ENCODE assay signal across 8 cellular contexts in the genomic region with DNA sequence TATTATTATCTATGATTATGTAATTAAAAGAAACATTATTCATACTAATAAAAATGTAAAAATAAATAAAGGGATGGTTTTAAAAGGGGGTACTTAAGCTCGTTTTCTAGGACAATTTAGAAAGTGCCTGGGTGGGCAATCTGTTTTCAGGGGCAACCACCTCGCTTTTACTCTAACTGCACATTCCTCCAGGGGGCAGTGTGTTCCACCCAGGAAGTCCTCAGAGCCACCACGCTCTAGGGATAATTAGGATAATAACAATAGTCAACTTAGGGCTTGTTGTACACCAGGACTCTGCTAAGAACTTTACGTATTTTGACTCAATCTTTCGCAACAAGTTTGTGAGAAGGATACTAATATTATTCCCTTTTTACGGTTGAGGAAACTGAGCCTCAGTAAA.
DNase-seq lines count a peak whose midpoint lies in the region; ATAC-seq and TF ChIP-seq lines count a peak whose summit lies in the region.

No MANE protein-coding gene starts in this region.

- WGBS in endodermal cell (ENCODE audit: insufficient coverage in 1 of 2, insufficient read length in 1 of 2), 2 experiments: 84 to 100% methylated on average over 3 to 6 of the region's 6 CpGs

- no peak overlapping the region for H3K27ac ChIP-seq in KMS-11
- no peak overlapping the region for H3K27ac ChIP-seq in endodermal cell (ENCODE audit: low read depth, low read length)

- H4K20me1 ChIP-seq in KMS-11 (ENCODE audit: insufficient read depth): no peaks in the 10 kb centered on the region

- H3K27me3 ChIP-seq in KMS-11 (ENCODE audit: insufficient read depth, low read depth) (no peaks in the 10 kb centered on the region), endodermal cell (ENCODE audit: control insufficient read depth, insufficient read depth, low read length, poor library complexity, severe bottlenecking) (peaks cover 24% of the 10 kb centered on the region)

- POLR2A ChIA-PET in activated CD4-positive, alpha-beta memory T cell treated with anti-CD3 and anti-CD28 coated beads for 36 hours (lab: Charles Lee): no interaction called here
- POLR2A ChIA-PET in activated CD4-positive, alpha-beta memory T cell treated with anti-CD3 and anti-CD28 coated beads, Interleukin-2, amount 10 ng/mL, durations not matched to agents 7 days and 5 days (lab: Charles Lee): no interaction called here

- peaks cover 30% of the 10 kb centered on the region for H3K4me1 ChIP-seq in KMS-11 (ENCODE audit: low read depth, poor library complexity, severe bottlenecking)
- no peaks in the 10 kb centered on the region for H3K4me1 ChIP-seq in endodermal cell (ENCODE audit: control insufficient read depth, insufficient read depth, low read length)

- no peak for ATAC-seq in GM21515 (IDR thresholded peaks at IDR 0.05; ENCODE audit: unreplicated experiment)

- H3K4me3 Mint-ChIP-seq in activated CD4-positive, alpha-beta memory T cell treated with anti-CD3 and anti-CD28 coated beads for 36 hours: no peak overlapping the region
- no peak overlapping the region for H3K4me3 Mint-ChIP-seq in activated CD4-positive, alpha-beta memory T cell treated with anti-CD3 and anti-CD28 coated beads, Interleukin-2, amount 10 ng/mL, durations not matched to agents 7 days and 5 days
- H3K4me3 Mint-ChIP-seq in endodermal cell: no peak overlapping the region

- no peak overlapping the region for H2AFZ ChIP-seq in KMS-11 (ENCODE audit: low read depth)

- intact Hi-C loops in activated CD4-positive, alpha-beta memory T cell treated with anti-CD3 and anti-CD28 coated beads for 36 hours (cut with micrococcal nuclease): no loop called here
- intact Hi-C loops in posterior vena cava (cut with DNase I): no loop called here

- H3K27me3 Mint-ChIP-seq in activated CD4-positive, alpha-beta memory T cell treated with anti-CD3 and anti-CD28 coated beads for 36 hours: peaks cover 9% of the 10 kb centered on the region
- H3K27me3 Mint-ChIP-seq in activated CD4-positive, alpha-beta memory T cell treated with anti-CD3 and anti-CD28 coated beads, Interleukin-2, amount 10 ng/mL, durations not matched to agents 7 days and 5 days: peaks cover 14% of the 10 kb centered on the region
- H3K27me3 Mint-ChIP-seq in endodermal cell (ENCODE audit: insufficient read depth): peaks cover 59% of the 10 kb centered on the region

- H3K27ac Mint-ChIP-seq in activated CD4-positive, alpha-beta memory T cell treated with anti-CD3 and anti-CD28 coated beads for 36 hours: no peak overlapping the region
- no peak overlapping the region for H3K27ac Mint-ChIP-seq in activated CD4-positive, alpha-beta memory T cell treated with anti-CD3 and anti-CD28 coated beads, Interleukin-2, amount 10 ng/mL, durations not matched to agents 7 days and 5 days
- no peak overlapping the region for H3K27ac Mint-ChIP-seq in endodermal cell

- no peaks in the 10 kb centered on the region for H3K9me3 Mint-ChIP-seq in activated CD4-positive, alpha-beta memory T cell treated with anti-CD3 and anti-CD28 coated beads for 36 hours
- no peaks in the 10 kb centered on the region for H3K9me3 Mint-ChIP-seq in activated CD4-positive, alpha-beta memory T cell treated with anti-CD3 and anti-CD28 coated beads, Interleukin-2, amount 10 ng/mL, durations not matched to agents 7 days and 5 days
- H3K9me3 Mint-ChIP-seq in endodermal cell: no peaks in the 10 kb centered on the region

- H3K9me3 ChIP-seq in endodermal cell (ENCODE audit: control insufficient read depth, low read length): no peaks in the 10 kb centered on the region

- H3K4me2 ChIP-seq in KMS-11: no peak overlapping the region

- TF ChIP-seq CTCF in KMS-11 (conservative IDR thresholded peaks at IDR 0.05; ENCODE audit: low read depth, low read length) (peak; percentile 34), endodermal cell (conservative IDR thresholded peaks at IDR 0.05) (peak; percentile 92)

- no peaks in the 10 kb centered on the region for H3K79me2 ChIP-seq in KMS-11 (ENCODE audit: insufficient read depth, low read depth)

- no peak overlapping the region for H3K4me3 ChIP-seq in KMS-11 (IDR thresholded peaks at IDR 0.05; ENCODE audit: insufficient read depth, low read depth, low read length)
- H3K4me3 ChIP-seq in endodermal cell (ENCODE audit: low read length): no peak overlapping the region

- peak; percentile 14 for DNase-seq in activated CD4-positive, alpha-beta memory T cell treated with anti-CD3 and anti-CD28 coated beads for 36 hours
- no peak for DNase-seq in activated CD4-positive, alpha-beta memory T cell treated with anti-CD3 and anti-CD28 coated beads, Interleukin-2, amount 10 ng/mL, durations not matched to agents 7 days and 5 days
- peak; percentile 72 for DNase-seq in endodermal cell
- peak; percentile 17 for DNase-seq in renal cortical epithelial cell (ENCODE audit: low read depth)
- no peak for DNase-seq in stimulated activated naive CD4-positive, alpha-beta T cell (lab: John Stamatoyannopoulos, UW)
- DNase-seq in posterior vena cava (ENCODE audit: low spot score): no peak

- CTCF ChIA-PET in activated CD4-positive, alpha-beta memory T cell treated with anti-CD3 and anti-CD28 coated beads for 36 hours (lab: Charles Lee): interaction anchor here (0.7 kb wide), 1 partner anchor 362 kb away, joined by 3 read pairs; no protein-coding TSS in a partner anchor
- CTCF ChIA-PET in activated CD4-positive, alpha-beta memory T cell treated with anti-CD3 and anti-CD28 coated beads, Interleukin-2, amount 10 ng/mL, durations not matched to agents 7 days and 5 days (lab: Charles Lee): interaction anchor here (1.0 kb wide), 1 partner anchor 468 kb away, joined by 3 read pairs; no protein-coding TSS in a partner anchor

- H3K9ac ChIP-seq in KMS-11 (no peak overlapping the region), endodermal cell (ENCODE audit: extremely low read depth, low read length, poor library complexity, severe bottlenecking) (no peak overlapping the region)

- H3K36me3 ChIP-seq in KMS-11 (ENCODE audit: insufficient read depth) (no peaks in the 10 kb centered on the region), endodermal cell (ENCODE audit: control insufficient read depth, insufficient read depth, low read length) (no peaks in the 10 kb centered on the region)

- H3K4me1 Mint-ChIP-seq in activated CD4-positive, alpha-beta memory T cell treated with anti-CD3 and anti-CD28 coated beads for 36 hours (ENCODE audit: low read depth): no peaks in the 10 kb centered on the region
- H3K4me1 Mint-ChIP-seq in activated CD4-positive, alpha-beta memory T cell treated with anti-CD3 and anti-CD28 coated beads, Interleukin-2, amount 10 ng/mL, durations not matched to agents 7 days and 5 days: no peaks in the 10 kb centered on the region
- no peaks in the 10 kb centered on the region for H3K4me1 Mint-ChIP-seq in endodermal cell

- H3K36me3 Mint-ChIP-seq in activated CD4-positive, alpha-beta memory T cell treated with anti-CD3 and anti-CD28 coated beads for 36 hours: no peaks in the 10 kb centered on the region
- no peaks in the 10 kb centered on the region for H3K36me3 Mint-ChIP-seq in activated CD4-positive, alpha-beta memory T cell treated with anti-CD3 and anti-CD28 coated beads, Interleukin-2, amount 10 ng/mL, durations not matched to agents 7 days and 5 days (ENCODE audit: low read depth)
- H3K36me3 Mint-ChIP-seq in endodermal cell (ENCODE audit: low read depth): no peaks in the 10 kb centered on the region

Comparison
In these comparisons a context has a peak if more than half of its experiments do, and no peak if none do; other contexts are left out.
1. DNase-seq: peak in activated CD4-positive, alpha-beta memory T cell treated with anti-CD3 and anti-CD28 coated beads for 36 hours (single experiment), endodermal cell (single experiment) and renal cortical epithelial cell (single experiment); none in activated CD4-positive, alpha-beta memory T cell treated with anti-CD3 and anti-CD28 coated beads, Interleukin-2, amount 10 ng/mL, durations not matched to agents 7 days and 5 days (single experiment), stimulated activated naive CD4-positive, alpha-beta T cell (0 of 6) and posterior vena cava (single experiment).